Comparison of ENCODE assay signal across 23 cellular contexts in the genomic region with DNA sequence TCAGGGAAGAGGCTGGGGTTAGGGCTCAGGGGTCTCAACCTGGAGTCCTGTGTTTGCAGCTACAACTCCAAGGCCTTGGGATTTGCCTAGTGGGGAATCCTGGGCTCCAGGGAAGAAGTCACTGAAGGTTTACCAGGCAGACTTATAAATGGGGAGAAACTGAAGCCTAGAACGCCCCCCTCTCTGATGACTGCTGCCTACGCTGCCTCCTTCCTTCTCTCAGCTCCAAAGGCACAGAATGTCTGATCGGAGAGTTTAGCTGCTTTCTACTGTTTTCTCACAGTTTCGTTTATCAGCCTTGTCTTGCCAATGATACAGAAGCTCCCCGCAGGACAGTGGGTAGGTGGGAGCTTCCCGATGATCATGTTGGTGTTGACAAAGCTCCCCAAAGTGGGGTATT.
DNase-seq lines count a peak whose midpoint lies in the region; ATAC-seq and TF ChIP-seq lines count a peak whose summit lies in the region.
"Had no signal": no experiment of that assay in that cellular context is flagged by ENCODE, and none has a peak within 500 bp of the region (broad histone marks: within the 10 kb centered on the region; RNA-seq: fewer than 3 reads in every experiment).

No MANE protein-coding gene starts in this region.

- H3K4me3 ChIP-seq in GM23248: no peak overlapping the region
- H3K4me3 ChIP-seq in lower lobe of right lung: no peak overlapping the region
- H3K4me3 ChIP-seq in skeletal muscle tissue (ENCODE audit: low read length in 3 of 3): no peak overlapping the region
- H3K4me3 ChIP-seq: prostate gland had no signal

- H3K4me2 ChIP-seq in GM23248 (ENCODE audit: unreplicated experiment): peak overlapping the region; percentile 69

- no peak for ATAC-seq in lower lobe of right lung
- ATAC-seq in omental fat pad (ENCODE audit: low FRiP score): no peak

- in situ Hi-C loops in GM23248 (cut with MboI): no loop called here

- H3K27me3 ChIP-seq in GM23248 (replicated peaks; ENCODE audit: insufficient read depth): no peaks in the 10 kb centered on the region
- no peaks in the 10 kb centered on the region for H3K27me3 ChIP-seq in lower lobe of right lung (ENCODE audit: low read depth)
- peaks cover 0 to 4% (median 0%) of the 10 kb centered on the region in 3 donors for H3K27me3 ChIP-seq in skeletal muscle tissue (ENCODE audit: control insufficient read depth in 3 of 3, insufficient read depth in 3 of 3, low read length in 3 of 3)

- H3K27me3 Mint-ChIP-seq in chondrocyte (ENCODE audit: low read depth) (no peaks in the 10 kb centered on the region), endothelial cell (ENCODE audit: unreplicated experiment) (peaks cover 2% of the 10 kb centered on the region)

- H3K4me1 ChIP-seq in GM23248 (ENCODE audit: insufficient read depth) (peaks cover 16% of the 10 kb centered on the region), lower lobe of right lung (peaks cover 10% of the 10 kb centered on the region), skeletal muscle tissue (ENCODE audit: control insufficient read depth in 3 of 3, insufficient read depth in 3 of 3, low read length in 3 of 3) (peaks cover 0 to 7% (median 5%) of the 10 kb centered on the region in 3 donors)
- H3K4me1 ChIP-seq: prostate gland had no signal

- WGBS in GM23248 (ENCODE audit: low coverage in 1 of 2, low lambda C conversion rate in 2 of 2, missing lambda C conversion rate in 2 of 2), 2 experiments: 85 to 88% methylated on average over 6 of the region's 6 CpGs

- H3K36me3 ChIP-seq in GM23248 (ENCODE audit: low read depth) (no peaks in the 10 kb centered on the region), lower lobe of right lung (no peaks in the 10 kb centered on the region), skeletal muscle tissue (ENCODE audit: control insufficient read depth in 3 of 3, insufficient read depth in 3 of 3, low read length in 3 of 3) (no peaks in the 10 kb centered on the region)
- H3K36me3 ChIP-seq: prostate gland had no signal

- no peak overlapping the region for H2AFZ ChIP-seq in GM23248

- H3K27ac Mint-ChIP-seq in chondrocyte (ENCODE audit: unreplicated experiment) (peak overlapping the region; percentile 88), endothelial cell (ENCODE audit: unreplicated experiment) (no peak overlapping the region)
- H3K27ac Mint-ChIP-seq: activated B cell treated with CpG ODN at 0.5 μM for 24 hours had no signal

- H3K9me3 ChIP-seq in GM23248 (ENCODE audit: low read depth): no peaks in the 10 kb centered on the region
- no peaks in the 10 kb centered on the region for H3K9me3 ChIP-seq in lower lobe of right lung
- H3K9me3 ChIP-seq in skeletal muscle tissue (ENCODE audit: control insufficient read depth in 3 of 3, low read length in 3 of 3): no peaks in the 10 kb centered on the region
- H3K9me3 ChIP-seq: prostate gland had no signal

- no peaks in the 10 kb centered on the region for H3K9me2 ChIP-seq in GM23248 (ENCODE audit: insufficient read depth)

- H3K79me2 ChIP-seq in GM23248 (ENCODE audit: insufficient read depth): peaks cover 87% of the 10 kb centered on the region

- no peaks in the 10 kb centered on the region for H3K9me3 Mint-ChIP-seq in chondrocyte (ENCODE audit: low read depth)
- H3K9me3 Mint-ChIP-seq in endothelial cell (ENCODE audit: unreplicated experiment): no peaks in the 10 kb centered on the region
- H3K9me3 Mint-ChIP-seq: activated B cell treated with CpG ODN at 0.5 μM for 24 hours had no signal

- intact Hi-C loops in lower lobe of right lung (cut with DNase I): no loop called here

- TF ChIP-seq CTCF in chondrocyte (IDR thresholded peaks at IDR 0.05) (no peak), lower lobe of right lung (IDR thresholded peaks at IDR 0.05) (no peak), omental fat pad (IDR thresholded peaks at IDR 0.05) (no peak), endothelial cell (IDR thresholded peaks at IDR 0.05; ENCODE audit: unreplicated experiment) (no peak)

- peaks cover 2% of the 10 kb centered on the region for H3K36me3 Mint-ChIP-seq in chondrocyte (ENCODE audit: low read depth)
- H3K36me3 Mint-ChIP-seq in endothelial cell (ENCODE audit: low read depth, unreplicated experiment): no peaks in the 10 kb centered on the region

- H4K20me1 ChIP-seq in GM23248 (ENCODE audit: insufficient read depth): no peaks in the 10 kb centered on the region

- H3K4me3 Mint-ChIP-seq in chondrocyte (ENCODE audit: unreplicated experiment) (no peak overlapping the region), endothelial cell (ENCODE audit: unreplicated experiment) (no peak overlapping the region)
- H3K4me3 Mint-ChIP-seq: activated B cell treated with CpG ODN at 0.5 μM for 24 hours had no signal

- DNase-seq in GM23248: no peak
- DNase-seq in chondrocyte (ENCODE audit: low spot score): no peak
- no peak for DNase-seq in lower lobe of right lung
- no peak for DNase-seq in Ammon's horn (ENCODE audit: low spot score)
- no peak for DNase-seq in omental fat pad (ENCODE audit: low spot score)
- DNase-seq in endothelial cell (ENCODE audit: low spot score): no peak
- no peak for DNase-seq in germinal center (ENCODE audit: low spot score)
- DNase-seq: ACHN; activated B cell treated with CpG ODN at 0.5 μM for 24 hours; activated CD4-positive, alpha-beta T cell treated with anti-CD3 and anti-CD28 coated beads, Interleukin-2, amount 50 U/mL, for 48 hours; erythroblast; GOT3; NCI-H1092; NCI-H1930; NCI-H82; OCI-M1; stimulated activated CD4-positive, alpha-beta T cell treated with anti-CD3 and anti-CD28 coated beads, Interleukin-2, amount 100 ng/mL, for 48 hours; stimulated activated naive CD4-positive, alpha-beta T cell; SW 1271; trophoblast cell had no signal

- peak overlapping the region; percentile 50 for H3K9ac ChIP-seq in GM23248
- peak overlapping the region in 1 of 3 donors; percentile 10 for H3K9ac ChIP-seq in skeletal muscle tissue (ENCODE audit: low read depth in 1 of 3, low read length in 3 of 3)

- peaks cover 26% of the 10 kb centered on the region for H3F3A ChIP-seq in GM23248 (ENCODE audit: insufficient read depth)

- H3K4me1 Mint-ChIP-seq in chondrocyte (ENCODE audit: low read depth): peaks cover 30% of the 10 kb centered on the region
- peaks cover 22% of the 10 kb centered on the region for H3K4me1 Mint-ChIP-seq in endothelial cell (ENCODE audit: unreplicated experiment)

- H3K27ac ChIP-seq in GM23248: peak overlapping the region; percentile 64
- H3K27ac ChIP-seq in lower lobe of right lung: peak overlapping the region; percentile 15
- peak overlapping the region; percentile 46 for H3K27ac ChIP-seq in skeletal muscle tissue (ENCODE audit: low read depth, low read length)
- H3K27ac ChIP-seq: C4-2B, prostate gland had no signal
